Comparison of ENCODE assay signal across 1 cellular context in the genomic region with DNA sequence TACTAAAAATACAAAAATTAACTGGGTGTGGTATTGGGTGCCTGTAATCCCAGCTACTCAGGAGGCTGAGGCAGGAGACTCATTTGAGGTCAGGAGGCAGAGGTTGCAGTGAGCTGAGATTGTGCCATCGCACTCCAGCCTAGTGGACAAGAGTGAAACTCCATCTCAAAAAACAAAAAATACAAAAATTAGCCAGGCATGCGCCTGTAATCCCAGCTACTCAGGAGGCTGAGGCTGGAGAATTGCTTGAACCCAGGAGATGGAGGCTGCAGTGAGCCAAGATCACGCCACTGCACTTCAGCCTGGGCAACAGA. TPM values are rescaled to one million over a fixed set of nuclear protein-coding genes. Genes with fewer than 3 reads are reported as not detected.
"Had no signal": no experiment of that assay in that cellular context is flagged by ENCODE, and none has a peak within 500 bp of the region (broad histone marks: within the 10 kb centered on the region; RNA-seq: fewer than 3 reads in every experiment).

No MANE protein-coding gene starts in this region.

RNA-seq across cellular contexts. Expression of a gene that starts 54.0 kb away (rescaled TPM):
- total RNA-seq: NCI-H460 had no signal
